ENCODE assay signal across 2 cellular contexts in the genomic region with DNA sequence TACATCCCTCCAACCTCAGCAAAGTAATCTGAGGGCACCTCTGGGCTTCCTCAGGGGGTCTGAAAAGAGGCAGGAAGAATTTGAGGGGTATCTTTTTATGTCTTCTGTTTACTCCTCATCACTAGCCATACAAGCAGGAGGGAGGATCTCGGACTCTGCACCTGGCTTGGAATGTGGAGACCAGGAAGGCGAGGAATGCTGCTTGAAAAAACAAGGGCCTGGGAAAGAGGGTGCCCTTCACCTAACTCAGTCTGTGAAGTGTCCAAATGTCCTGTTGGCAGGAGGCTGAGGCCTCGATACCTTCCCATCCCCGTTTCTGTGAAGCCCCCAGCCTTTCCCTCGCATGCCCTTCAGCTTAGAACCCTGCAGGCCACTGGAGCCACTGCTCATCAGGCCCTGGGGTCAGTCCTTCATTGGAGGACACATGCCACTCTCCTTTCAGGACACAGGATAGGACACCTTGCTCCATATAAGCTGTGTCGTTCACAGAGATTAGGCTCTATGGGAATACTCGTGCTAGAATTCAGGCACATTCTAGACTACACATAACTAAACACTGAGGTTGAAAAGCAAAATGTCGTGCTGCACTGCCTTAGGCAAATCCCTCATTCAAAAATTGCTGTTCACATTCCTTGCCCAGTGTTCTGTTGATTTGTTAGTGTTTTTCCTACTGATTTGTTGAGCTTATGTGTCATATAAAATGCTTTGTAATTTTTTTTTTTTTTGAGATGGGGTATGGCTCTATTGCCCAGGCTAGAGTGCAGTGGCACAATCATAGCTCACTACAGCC.
TF ChIP-seq lines count a peak whose summit lies in the region.

No MANE protein-coding gene starts in this region.

TF ChIP-seq in HepG2, 621 proteins besides CTCF, POLR2A, EP300 and RAD21:
- TF ChIP-seq HMGXB3 (CRISPR knock-in tag; IDR thresholded peaks at IDR 0.05; ENCODE audit: borderline replicate concordance) (no peak), ZNF879 (CRISPR knock-in tag; IDR thresholded peaks at IDR 0.05) (no peak), HNF4A (CRISPR knock-in tag; IDR thresholded peaks at IDR 0.05) (0 out of 2 replicates have a peak, but pooled peaks have one; percentile 31)

TF ChIP-seq in GM12878, 131 proteins besides CTCF, POLR2A, EP300 and RAD21:
- 0 out of 2 replicates have a peak, but pooled peaks have one; percentile 34 for TF ChIP-seq POLR2AphosphoS5 (IDR thresholded peaks at IDR 0.05; ENCODE audit: low read length)
- no peak for TF ChIP-seq SRF (IDR thresholded peaks at IDR 0.05; ENCODE audit: low read depth in 2 of 2, low read length in 2 of 2)
TF ChIP-seq in GM12878: peak in this region for 1.
